In the genomic region with DNA sequence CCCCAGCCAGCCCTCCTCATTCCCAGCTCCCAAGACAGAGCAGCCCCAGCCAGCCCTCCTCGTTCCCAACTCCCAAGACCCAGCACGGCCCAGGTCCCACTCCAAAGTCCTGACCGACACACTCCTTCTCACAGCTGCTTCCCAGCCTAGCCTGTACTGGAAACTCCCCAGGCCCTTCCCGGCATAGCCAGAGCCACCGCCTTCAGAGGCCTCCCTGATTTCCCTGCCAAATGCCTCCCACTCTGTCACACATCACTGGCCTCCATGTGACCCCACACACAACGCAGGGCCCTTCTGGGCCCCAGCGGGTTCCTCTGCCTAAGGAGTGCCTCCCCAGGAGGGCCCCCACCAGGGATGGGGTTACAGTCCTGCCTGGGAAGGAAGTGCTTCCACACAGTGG, we compare ENCODE assay signal across 10 cellular contexts. TPM values are rescaled to one million over a fixed set of nuclear protein-coding genes. Genes with fewer than 3 reads are reported as not detected.
DNase-seq lines count a peak whose midpoint lies in the region; ATAC-seq, FAIRE-seq and TF ChIP-seq lines count a peak whose summit lies in the region.
"Had no signal": no experiment of that assay in that cellular context is flagged by ENCODE, and none has a peak within 500 bp of the region (broad histone marks: within the 10 kb centered on the region; RNA-seq: fewer than 3 reads in every experiment).

No MANE protein-coding gene starts in this region.

- H3K36me3 Mint-ChIP-seq in osteocyte (ENCODE audit: unreplicated experiment), result peaks cover 5% of the 10 kb centered on the region

- peak overlapping the region; percentile 60 for H3K4me3 Mint-ChIP-seq in osteocyte (ENCODE audit: unreplicated experiment)

- no TSS peak for BruUV-seq in PC-9 (replicated peaks; lab: Mats Ljungman, UMichigan)
- BruUV-seq in endothelial cell of umbilical vein (replicated peaks; lab: Mats Ljungman, UMichigan), result no TSS peak

- H3F3A ChIP-seq in PC-9 (ENCODE audit: insufficient read depth, low read depth), result peaks cover 24% of the 10 kb centered on the region

- H3K9me3 ChIP-seq in DND-41 (ENCODE audit: insufficient read depth, low read length, severe bottlenecking) (no peaks in the 10 kb centered on the region), PC-9 (ENCODE audit: insufficient read depth, low read depth) (no peaks in the 10 kb centered on the region), endothelial cell of umbilical vein (replicated peaks; ENCODE audit: control insufficient read depth, insufficient read depth, low read length) (no peaks in the 10 kb centered on the region), tibial nerve (no peaks in the 10 kb centered on the region)

- no peak for TF ChIP-seq CTCF in DND-41 (IDR thresholded peaks at IDR 0.05; ENCODE audit: borderline replicate concordance, extremely low read depth, low read length, poor library complexity, severe bottlenecking)
- TF ChIP-seq CTCF in PC-9 (conservative IDR thresholded peaks at IDR 0.05), result no peak
- TF ChIP-seq CTCF in endothelial cell of umbilical vein (IDR thresholded peaks at IDR 0.05; ENCODE audit: extremely low read depth in 1 of 2, insufficient read depth in 1 of 2, low read depth in 1 of 2, low read length in 2 of 2), result no peak
- no peak for TF ChIP-seq CTCF in osteocyte (IDR thresholded peaks at IDR 0.05)
- TF ChIP-seq CTCF in tibial nerve (IDR thresholded peaks at IDR 0.05), result no peak

- no peak for TF ChIP-seq POLR2A in endothelial cell of umbilical vein (IDR thresholded peaks at IDR 0.05; ENCODE audit: low read depth, low read length)
- no peak for TF ChIP-seq POLR2A in tibial nerve (IDR thresholded peaks at IDR 0.05)

- no peak for DNase-seq in DND-41
- DNase-seq in PC-9, result no peak
- no peak for DNase-seq in endothelial cell of umbilical vein (ENCODE audit: low read depth, low spot score)
- DNase-seq in osteocyte (ENCODE audit: extremely low spot score, unreplicated experiment), result no peak
- no peak for DNase-seq in tibial nerve (ENCODE audit: low spot score in 2 of 2)
- DNase-seq: NCI-H1436 had no signal

- H3K27ac Mint-ChIP-seq in osteocyte (ENCODE audit: unreplicated experiment), result peak overlapping the region; percentile 73

- ATAC-seq in DND-41 (ENCODE audit: insufficient read depth, low read depth) (no peak), HG02938 (IDR thresholded peaks at IDR 0.05; ENCODE audit: unreplicated experiment) (no peak), HG03342 (IDR thresholded peaks at IDR 0.05; ENCODE audit: unreplicated experiment) (no peak)

- H3K27ac ChIP-seq in DND-41 (ENCODE audit: low read length) (no peak overlapping the region), PC-9 (no peak overlapping the region), endothelial cell of umbilical vein (ENCODE audit: insufficient read depth, low read depth, low read length) (peak overlapping the region; percentile 69), tibial nerve (no peak overlapping the region)

- H3K27me3 Mint-ChIP-seq in osteocyte (ENCODE audit: unreplicated experiment), result no peaks in the 10 kb centered on the region

- intact Hi-C loops in PC-9 (cut with micrococcal nuclease; ENCODE audit: unreplicated experiment), result loop anchor here (5.0 kb wide), 1 partner anchor 76 kb away; a partner anchor contains a TSS
- intact Hi-C loops in endothelial cell of umbilical vein (cut with micrococcal nuclease), result loop anchor here (5.0 kb wide), 1 partner anchor 259 kb away; a partner anchor contains a TSS

- H3K27me3 ChIP-seq in DND-41 (ENCODE audit: insufficient read depth, low read length, poor library complexity) (no peaks in the 10 kb centered on the region), PC-9 (ENCODE audit: insufficient read depth, low read depth) (no peaks in the 10 kb centered on the region), endothelial cell of umbilical vein (ENCODE audit: control insufficient read depth in 2 of 2, insufficient read depth in 2 of 2, low read length in 2 of 2) (no peaks in the 10 kb centered on the region), tibial nerve (no peaks in the 10 kb centered on the region)

- H3K9me1 ChIP-seq in endothelial cell of umbilical vein (replicated peaks; ENCODE audit: control insufficient read depth, extremely low read depth, insufficient read depth, low read length), result no peaks in the 10 kb centered on the region

- H2AFZ ChIP-seq in DND-41 (ENCODE audit: low read depth, low read length) (no peak overlapping the region), PC-9 (no peak overlapping the region), endothelial cell of umbilical vein (ENCODE audit: low read depth, low read length) (no peak overlapping the region)

- no peak for TF ChIP-seq EP300 in tibial nerve (IDR thresholded peaks at IDR 0.05)

- H3K79me2 ChIP-seq in DND-41 (ENCODE audit: insufficient read depth, low read length) (peaks cover 77% of the 10 kb centered on the region), PC-9 (ENCODE audit: low read depth) (peaks cover 67% of the 10 kb centered on the region), endothelial cell of umbilical vein (ENCODE audit: control insufficient read depth, insufficient read depth, low read length) (peaks cover 58% of the 10 kb centered on the region)

- H3K4me2 ChIP-seq in DND-41 (ENCODE audit: insufficient read depth, low read length), result peak overlapping the region; percentile 99; the same call in 1 of the 2 replicates
- H3K4me2 ChIP-seq in PC-9, result peak overlapping the region; percentile 93; the same call in 1 of the 2 replicates
- H3K4me2 ChIP-seq in endothelial cell of umbilical vein (ENCODE audit: insufficient read depth, low read length), result no peak overlapping the region

- dilution Hi-C loops in endothelial cell of umbilical vein (cut with MboI; ENCODE audit: extremely low pct_ligation_motif_present, low sequenced_read_pairs), result no loop called here

- H4K20me1 ChIP-seq in DND-41 (ENCODE audit: insufficient read depth, low read length) (peaks cover 60% of the 10 kb centered on the region), PC-9 (ENCODE audit: insufficient read depth) (peaks cover 52% of the 10 kb centered on the region), endothelial cell of umbilical vein (replicated peaks; ENCODE audit: control insufficient read depth, extremely low read depth, insufficient read depth, low read length) (no peaks in the 10 kb centered on the region)

- peak overlapping the region; percentile 86; the same call in 1 of the 2 replicates for H3K9ac ChIP-seq in DND-41 (ENCODE audit: low read depth, low read length)
- H3K9ac ChIP-seq in endothelial cell of umbilical vein (replicated peaks; ENCODE audit: extremely low read depth, insufficient read depth, low read length), result no peak overlapping the region

- H3K4me3 ChIP-seq in DND-41 (ENCODE audit: low read depth in 1 of 2, low read length in 2 of 2), result peak overlapping the region in 1 of 2 experiments; percentile 25; a peak in 1 of 4 replicates
- H3K4me3 ChIP-seq in PC-9, result no peak overlapping the region
- H3K4me3 ChIP-seq in endothelial cell of umbilical vein (replicated peaks in 1 of 3; ENCODE audit: insufficient read depth in 1 of 3, low read depth in 1 of 3, low read length in 3 of 3), result no peak overlapping the region
- no peak overlapping the region for H3K4me3 ChIP-seq in tibial nerve

- H3K4me1 ChIP-seq in DND-41 (ENCODE audit: insufficient read depth, low read length), result peaks cover 43% of the 10 kb centered on the region
- H3K4me1 ChIP-seq in PC-9 (replicated peaks; ENCODE audit: insufficient read depth), result peaks cover 17% of the 10 kb centered on the region
- peaks cover 24% of the 10 kb centered on the region for H3K4me1 ChIP-seq in endothelial cell of umbilical vein (ENCODE audit: control insufficient read depth, extremely low read depth, insufficient read depth, low read length)
- H3K4me1 ChIP-seq in tibial nerve, result peaks cover 0 to 69% (median 38%) of the 10 kb centered on the region in 4 donors

- H3K9me2 ChIP-seq in PC-9 (ENCODE audit: insufficient read depth), result no peaks in the 10 kb centered on the region

- FAIRE-seq in endothelial cell of umbilical vein (lab: Jason Lieb, UNC), result no peak

- POLR2A ChIA-PET in PC-9 (lab: Charles Lee; ENCODE audit: unreplicated experiment) (no interaction called here), endothelial cell of umbilical vein (lab: Charles Lee) (no interaction called here)

- H3K4me1 Mint-ChIP-seq in osteocyte (ENCODE audit: unreplicated experiment), result peaks cover 37% of the 10 kb centered on the region

- 42 to 46% methylated on average over 5 to 7 of the region's 7 CpGs for WGBS in tibial nerve, 2 donors

- no peaks in the 10 kb centered on the region for H3K9me3 Mint-ChIP-seq in osteocyte (ENCODE audit: unreplicated experiment)

- CTCF ChIA-PET in PC-9 (lab: Charles Lee) (no interaction called here), endothelial cell of umbilical vein (lab: Charles Lee) (interaction anchor here (1.4 to 1.9 kb wide), 3 partner anchors 20 to 286 kb away, joined by 3 to 9 read pairs (median 4); no protein-coding TSS in a partner anchor)

- peaks cover 53% of the 10 kb centered on the region for H3K36me3 ChIP-seq in DND-41 (ENCODE audit: insufficient read depth, low read length)
- H3K36me3 ChIP-seq in PC-9 (ENCODE audit: low read depth), result peaks cover 4% of the 10 kb centered on the region
- H3K36me3 ChIP-seq in endothelial cell of umbilical vein (ENCODE audit: control insufficient read depth in 2 of 2, extremely low read depth in 1 of 2, insufficient read depth in 2 of 2, low read length in 2 of 2), result peaks cover 0 to 11% of the 10 kb centered on the region in 2 experiments
- peaks cover 0 to 33% (median 5%) of the 10 kb centered on the region in 3 donors for H3K36me3 ChIP-seq in tibial nerve

RNA-seq across cellular contexts. Expression of a gene that starts 2.8 kb away (rescaled TPM):
- total RNA-seq in PC-9 (2021) (54.2 and 55.0 TPM in 2 replicates), endothelial cell of umbilical vein (80.7 and 87.2 TPM in 2 replicates), osteocyte (58.2 and 65.1 TPM in 2 replicates), tibial nerve (10 to 100 TPM; 42.2 to 61.0 (median 53.5) TPM)
- polyA plus RNA-seq in endothelial cell of umbilical vein, result 50.0 and 60.7 TPM in 2 replicates
- polyA plus RNA-seq in endothelial cell of umbilical vein (2011; cell fraction: cytosol; rRNA removed), result 46.1 and 63.4 TPM in 2 replicates
- 51.6 and 62.4 TPM in 2 replicates for polyA plus RNA-seq in endothelial cell of umbilical vein (2011; cell fraction: nucleus; rRNA removed)
- polyA plus RNA-seq in endothelial cell of umbilical vein (2012), result 48.2 and 50.2 TPM in 2 replicates
- polyA minus RNA-seq in endothelial cell of umbilical vein, result 24.5 and 35.1 TPM in 2 replicates
- 25.1 TPM for polyA minus RNA-seq in endothelial cell of umbilical vein (2011; cell fraction: cytosol; rRNA and poly(A)+ RNA removed)
- 29.9 and 37.5 TPM in 2 replicates for polyA minus RNA-seq in endothelial cell of umbilical vein (2011; cell fraction: nucleus; rRNA and poly(A)+ RNA removed)

RNA-seq across cellular contexts. Expression of a gene that starts 9.4 kb away (rescaled TPM):
- total RNA-seq in PC-9 (2021), result 4.2 and 4.3 TPM in 2 replicates
- 3.0 and 3.3 TPM in 2 replicates for total RNA-seq in endothelial cell of umbilical vein
- 2.3 and 4.0 TPM in 2 replicates for polyA plus RNA-seq in endothelial cell of umbilical vein
- polyA plus RNA-seq in endothelial cell of umbilical vein (2011; cell fraction: cytosol; rRNA removed), result 0.32 and 0.68 TPM in 2 replicates
- 13.9 and 15.0 TPM in 2 replicates for polyA plus RNA-seq in endothelial cell of umbilical vein (2011; cell fraction: nucleus; rRNA removed)
- polyA plus RNA-seq in endothelial cell of umbilical vein (2012), result 0.75 and 0.86 TPM in 2 replicates
- 0.08 and 2.0 TPM in 2 replicates for polyA minus RNA-seq in endothelial cell of umbilical vein
- polyA minus RNA-seq in endothelial cell of umbilical vein (2011; cell fraction: cytosol; rRNA and poly(A)+ RNA removed), result not detected
- polyA minus RNA-seq in endothelial cell of umbilical vein (2011; cell fraction: nucleus; rRNA and poly(A)+ RNA removed), result 0.63 and 2.4 TPM in 2 replicates
- total RNA-seq in osteocyte, result 6.2 and 11.0 TPM in 2 replicates
- total RNA-seq in tibial nerve, result 10 to 100 TPM in 2 of 4 donors, 1 to 10 TPM in 2; 5.4 to 14.9 (median 9.8) TPM

RNA-seq across cellular contexts. Expression of a gene that starts 24.3 kb away (rescaled TPM):
- 5.2 and 11.8 TPM in 2 replicates for total RNA-seq in PC-9 (2021)
- total RNA-seq in endothelial cell of umbilical vein, result 1.9 and 4.1 TPM in 2 replicates
- 0.67 and 1.0 TPM in 2 replicates for polyA plus RNA-seq in endothelial cell of umbilical vein
- polyA plus RNA-seq in endothelial cell of umbilical vein (2011; cell fraction: cytosol; rRNA removed), result 0.15 and 0.18 TPM in 2 replicates
- 2.7 and 3.4 TPM in 2 replicates for polyA plus RNA-seq in endothelial cell of umbilical vein (2011; cell fraction: nucleus; rRNA removed)
- polyA plus RNA-seq in endothelial cell of umbilical vein (2012), result 0.87 and 1.2 TPM in 2 replicates
- polyA minus RNA-seq in endothelial cell of umbilical vein, result 0.34 TPM in 1 of 2 replicates, not detected in the other
- polyA minus RNA-seq in endothelial cell of umbilical vein (2011; cell fraction: cytosol; rRNA and poly(A)+ RNA removed), result not detected
- 1.2 and 1.9 TPM in 2 replicates for polyA minus RNA-seq in endothelial cell of umbilical vein (2011; cell fraction: nucleus; rRNA and poly(A)+ RNA removed)
- 3.6 and 3.8 TPM in 2 replicates for total RNA-seq in osteocyte
- total RNA-seq in tibial nerve, result 1 to 10 TPM in 3 of 4 donors, under 1 TPM in 1; 0.84 to 3.0 (median 1.8) TPM
- total RNA-seq: liver, RPMI7951 had no signal

RNA-seq across cellular contexts. Expression of a gene that starts 36.9 kb away (rescaled TPM):
- 53.5 and 54.8 TPM in 2 replicates for total RNA-seq in PC-9 (2021)
- total RNA-seq in endothelial cell of umbilical vein, result 39.0 and 43.0 TPM in 2 replicates
- polyA plus RNA-seq in endothelial cell of umbilical vein, result 27.8 and 41.3 TPM in 2 replicates
- 6.7 and 11.6 TPM in 2 replicates for polyA plus RNA-seq in endothelial cell of umbilical vein (2011; cell fraction: cytosol; rRNA removed)
- 306 and 358 TPM in 2 replicates for polyA plus RNA-seq in endothelial cell of umbilical vein (2011; cell fraction: nucleus; rRNA removed)
- 25.5 and 29.9 TPM in 2 replicates for polyA plus RNA-seq in endothelial cell of umbilical vein (2012)
- polyA minus RNA-seq in endothelial cell of umbilical vein, result 22.8 and 26.4 TPM in 2 replicates
- polyA minus RNA-seq in endothelial cell of umbilical vein (2011; cell fraction: cytosol; rRNA and poly(A)+ RNA removed), result 29.8 TPM
- 33.4 and 58.9 TPM in 2 replicates for polyA minus RNA-seq in endothelial cell of umbilical vein (2011; cell fraction: nucleus; rRNA and poly(A)+ RNA removed)
- total RNA-seq in osteocyte, result 62.7 and 73.8 TPM in 2 replicates
- 100 to 1,000 TPM in 1 of 4 donors, 10 to 100 TPM in 3; 34.3 to 125 (median 69.6) TPM for total RNA-seq in tibial nerve

RNA-seq across cellular contexts. Expression of a gene that starts 37.6 kb away (rescaled TPM):
- total RNA-seq in PC-9 (2021) (18.0 and 18.9 TPM in 2 replicates), endothelial cell of umbilical vein (16.6 and 18.8 TPM in 2 replicates), osteocyte (21.5 and 22.1 TPM in 2 replicates), tibial nerve (10 to 100 TPM; 17.5 to 22.2 (median 19.7) TPM)
- 27.3 and 45.9 TPM in 2 replicates for polyA plus RNA-seq in endothelial cell of umbilical vein
- polyA plus RNA-seq in endothelial cell of umbilical vein (2011; cell fraction: cytosol; rRNA removed), result 13.4 and 21.1 TPM in 2 replicates
- 13.4 and 13.7 TPM in 2 replicates for polyA plus RNA-seq in endothelial cell of umbilical vein (2011; cell fraction: nucleus; rRNA removed)
- polyA plus RNA-seq in endothelial cell of umbilical vein (2012), result 8.9 and 10.7 TPM in 2 replicates
- 5.5 and 8.0 TPM in 2 replicates for polyA minus RNA-seq in endothelial cell of umbilical vein
- 22.0 TPM for polyA minus RNA-seq in endothelial cell of umbilical vein (2011; cell fraction: cytosol; rRNA and poly(A)+ RNA removed)
- polyA minus RNA-seq in endothelial cell of umbilical vein (2011; cell fraction: nucleus; rRNA and poly(A)+ RNA removed), result 3.8 and 7.8 TPM in 2 replicates
